Comparison of ENCODE assay signal across 9 cellular contexts in genomic region chr22:41696714-41697113, GRCh38. TPM values are rescaled to one million over a fixed set of nuclear protein-coding genes. Genes with fewer than 3 reads are reported as not detected.
DNase-seq lines count a peak whose midpoint lies in the region; ATAC-seq and TF ChIP-seq lines count a peak whose summit lies in the region.
"Had no signal": no experiment of that assay in that cellular context is flagged by ENCODE, and none has a peak within 500 bp of the region (broad histone marks: within the 10 kb centered on the region; RNA-seq: fewer than 3 reads in every experiment).

No MANE protein-coding gene starts in this region.

- H3K36me3 Mint-ChIP-seq in activated naive CD4-positive, alpha-beta T cell treated with anti-CD3 and anti-CD28 coated beads, Interleukin-2, amount 50 U/mL, for 24 hours, result no peaks in the 10 kb centered on the region
- H3K36me3 Mint-ChIP-seq in activated CD4-positive, alpha-beta memory T cell treated with anti-CD3 and anti-CD28 coated beads for 36 hours, result no peaks in the 10 kb centered on the region

- H3K27me3 ChIP-seq in right lobe of liver (no peaks in the 10 kb centered on the region), stomach smooth muscle (ENCODE audit: control insufficient read depth in 1 of 2, insufficient read depth in 2 of 2, low read length in 2 of 2) (no peaks in the 10 kb centered on the region)
- H3K27me3 ChIP-seq: Peyer's patch had no signal

- peak overlapping the region; percentile 79 for H3K27ac Mint-ChIP-seq in activated naive CD4-positive, alpha-beta T cell treated with anti-CD3 and anti-CD28 coated beads, Interleukin-2, amount 50 U/mL, for 24 hours
- H3K27ac Mint-ChIP-seq in activated CD4-positive, alpha-beta memory T cell treated with anti-CD3 and anti-CD28 coated beads for 36 hours, result peak overlapping the region; percentile 46

- H3K36me3 ChIP-seq in right lobe of liver (peaks cover 0 to 8% (median 0%) of the 10 kb centered on the region in 4 donors), stomach smooth muscle (ENCODE audit: control insufficient read depth in 2 of 2, insufficient read depth in 2 of 2, low read length in 2 of 2) (peaks cover 5 to 11% of the 10 kb centered on the region in 2 donors)

- H3K27ac ChIP-seq in right lobe of liver (peak overlapping the region in 1 of 3 donors; percentile 28), stomach smooth muscle (ENCODE audit: low read length) (peak overlapping the region; percentile 31)

- 0% methylated on average over 2 of the region's 11 CpGs for WGBS in right lobe of liver (ENCODE audit: insufficient coverage, low coverage, low lambda C conversion rate, missing lambda C conversion rate)

- POLR2A ChIA-PET in activated CD4-positive, alpha-beta memory T cell treated with anti-CD3 and anti-CD28 coated beads for 36 hours (lab: Charles Lee), result interaction anchor here (1.1 to 3.6 kb wide), 5 partner anchors 8 to 244 kb away, joined by 4 to 26 read pairs (median 12); partner anchors contain the start of genes CCDC134 and SNU13

- ATAC-seq in right lobe of liver (peak in 3 of 4 donors; percentile 3 to 6 (median 5)), GM21360 (IDR thresholded peaks at IDR 0.05; ENCODE audit: unreplicated experiment) (no peak)

- CTCF ChIA-PET in activated CD4-positive, alpha-beta memory T cell treated with anti-CD3 and anti-CD28 coated beads for 36 hours (lab: Charles Lee), result interaction anchor here (0.5 to 4.6 kb wide), 62 partner anchors 9 to 747 kb away, joined by 3 to 60 read pairs (median 5); partner anchors contain the start of genes CCDC134, CENPM, DESI1 and PMM1

- no peak for DNase-seq in activated naive CD4-positive, alpha-beta T cell (lab: John Stamatoyannopoulos, UW)
- no peak for DNase-seq in activated CD4-positive, alpha-beta memory T cell treated with anti-CD3 and anti-CD28 coated beads for 36 hours
- DNase-seq in right lobe of liver (peak in 1 of 3 donors; percentile 23), dedifferentiated amniotic fluid mesenchymal stem cell (ENCODE audit: extremely low spot score) (no peak)
- DNase-seq in activated CD4-positive, CD25-positive, alpha-beta regulatory T cell treated with anti-CD3 and anti-CD28 coated beads, Interleukin-2, amount 50 U/mL, for 72 hours, result no peak

- no peaks in the 10 kb centered on the region for H3K9me3 ChIP-seq in right lobe of liver
- H3K9me3 ChIP-seq in stomach smooth muscle (ENCODE audit: control insufficient read depth in 2 of 2, low read length in 2 of 2), result no peaks in the 10 kb centered on the region
- H3K9me3 ChIP-seq: Peyer's patch had no signal

- no peak overlapping the region for H3K4me3 Mint-ChIP-seq in activated naive CD4-positive, alpha-beta T cell treated with anti-CD3 and anti-CD28 coated beads, Interleukin-2, amount 50 U/mL, for 24 hours
- H3K4me3 Mint-ChIP-seq in activated CD4-positive, alpha-beta memory T cell treated with anti-CD3 and anti-CD28 coated beads for 36 hours, result no peak overlapping the region

- H3K4me1 Mint-ChIP-seq in activated naive CD4-positive, alpha-beta T cell treated with anti-CD3 and anti-CD28 coated beads, Interleukin-2, amount 50 U/mL, for 24 hours, result peaks cover 11% of the 10 kb centered on the region
- H3K4me1 Mint-ChIP-seq in activated CD4-positive, alpha-beta memory T cell treated with anti-CD3 and anti-CD28 coated beads for 36 hours (ENCODE audit: low read depth), result peaks cover 11% of the 10 kb centered on the region

- H3K4me1 ChIP-seq in right lobe of liver, result peaks cover 0 to 6% (median 0%) of the 10 kb centered on the region in 4 donors
- peaks cover 15% of the 10 kb centered on the region for H3K4me1 ChIP-seq in stomach smooth muscle (ENCODE audit: control insufficient read depth, insufficient read depth, low read length)

- peak overlapping the region; percentile 50 to 60 for H3K9ac ChIP-seq in stomach smooth muscle (ENCODE audit: low read length in 2 of 2)

- H3K9me3 Mint-ChIP-seq in activated naive CD4-positive, alpha-beta T cell treated with anti-CD3 and anti-CD28 coated beads, Interleukin-2, amount 50 U/mL, for 24 hours, result no peaks in the 10 kb centered on the region
- no peaks in the 10 kb centered on the region for H3K9me3 Mint-ChIP-seq in activated CD4-positive, alpha-beta memory T cell treated with anti-CD3 and anti-CD28 coated beads for 36 hours

- intact Hi-C loops in activated CD4-positive, alpha-beta memory T cell treated with anti-CD3 and anti-CD28 coated beads for 36 hours (cut with micrococcal nuclease), result loop anchor here (1.0 to 5.0 kb wide), 4 partner anchors 86 to 261 kb away; no protein-coding TSS in a partner anchor
- intact Hi-C loops in right lobe of liver (cut with DNase I), result loop anchor here in 1 of 2 donors (5.0 kb wide), 1 partner anchor 236 kb away; no protein-coding TSS in a partner anchor

- no peak for TF ChIP-seq CTCF in right lobe of liver (IDR thresholded peaks at IDR 0.05)

- no peak overlapping the region for H3K4me3 ChIP-seq in right lobe of liver
- H3K4me3 ChIP-seq in stomach smooth muscle (ENCODE audit: low read length in 2 of 2), result no peak overlapping the region

- H3K27me3 Mint-ChIP-seq in activated naive CD4-positive, alpha-beta T cell treated with anti-CD3 and anti-CD28 coated beads, Interleukin-2, amount 50 U/mL, for 24 hours, result no peaks in the 10 kb centered on the region
- H3K27me3 Mint-ChIP-seq in activated CD4-positive, alpha-beta memory T cell treated with anti-CD3 and anti-CD28 coated beads for 36 hours, result no peaks in the 10 kb centered on the region

- no peak for TF ChIP-seq POLR2A in right lobe of liver (IDR thresholded peaks at IDR 0.05)

RNA-seq across cellular contexts. Expression of gene MEI1, which starts 2.6 kb away (rescaled TPM):
- total RNA-seq in activated CD4-positive, alpha-beta memory T cell treated with anti-CD3 and anti-CD28 coated beads for 36 hours, result 10 to 100 TPM; 51.3 to 52.3 TPM
- total RNA-seq in right lobe of liver, result 1 to 10 TPM in 1 of 6 experiments, under 1 TPM in 5; 0.37 to 1.0 (median 0.60) TPM

RNA-seq across cellular contexts. Expression of gene SNU13, which starts 8.0 kb away (rescaled TPM):
- 100 to 1,000 TPM; 236 to 242 TPM for total RNA-seq in activated CD4-positive, alpha-beta memory T cell treated with anti-CD3 and anti-CD28 coated beads for 36 hours
- total RNA-seq in right lobe of liver, result 10 to 100 TPM; 43.1 to 65.4 (median 50.1) TPM

Comparison
In these comparisons a context has a peak if more than half of its experiments do, and no peak if none do; other contexts are left out.
1. RNA of gene MEI1, which starts 2.6 kb away (total RNA-seq): 51.3 to 52.3 TPM in activated CD4-positive, alpha-beta memory T cell treated with anti-CD3 and anti-CD28 coated beads for 36 hours; 0.37 to 1.0 TPM in right lobe of liver; every median in the first group is over 10 times any median in the second.